In the genomic region with DNA sequence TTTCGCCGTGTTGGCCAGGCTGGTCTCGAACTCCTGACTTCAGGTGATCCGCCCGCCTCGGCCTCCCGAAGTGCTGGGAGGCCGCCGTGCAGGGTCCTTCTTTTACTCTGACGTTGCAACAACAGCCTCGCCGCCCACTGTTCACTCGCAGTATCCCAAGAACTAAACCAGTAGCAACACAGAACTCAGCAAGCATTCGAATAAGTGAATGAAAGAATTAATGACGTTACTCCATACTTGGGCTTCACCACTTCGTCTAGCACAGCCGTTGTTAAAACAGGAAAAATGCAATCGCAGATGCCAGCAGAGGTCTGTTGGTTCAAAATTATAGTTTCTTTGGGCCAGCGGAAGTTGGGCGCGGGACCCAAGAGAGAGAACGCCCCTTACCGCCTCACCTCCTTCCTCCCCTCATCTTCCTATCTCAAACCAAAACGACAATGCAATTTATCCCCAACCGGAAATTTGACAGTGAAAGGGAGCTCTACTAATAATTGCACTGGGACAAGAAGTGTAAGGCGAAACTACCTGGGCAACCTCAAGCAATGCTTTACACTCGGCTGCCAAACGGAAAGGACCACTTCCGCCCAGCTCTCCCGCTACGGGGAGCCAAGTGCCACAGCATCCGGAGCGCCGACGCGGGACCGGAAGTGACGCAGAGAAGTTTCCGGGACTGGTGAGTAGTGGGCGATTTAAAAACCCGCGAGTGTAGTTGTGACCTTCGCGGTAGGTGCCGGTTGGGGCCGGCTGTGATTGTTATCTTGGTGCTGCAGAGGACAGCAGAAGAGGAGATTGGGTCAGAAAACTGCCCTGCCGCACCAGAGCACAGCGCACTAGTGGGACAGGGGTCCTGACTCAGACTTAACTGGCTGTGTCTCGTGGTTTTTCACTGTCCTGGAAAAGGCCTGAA, we compare ENCODE assay signal across 8 cellular contexts. TPM values are rescaled to one million over a fixed set of nuclear protein-coding genes. Genes with fewer than 3 reads are reported as not detected.
DNase-seq lines count a peak whose midpoint lies in the region; ATAC-seq and TF ChIP-seq lines count a peak whose summit lies in the region.

A gene with protein sequence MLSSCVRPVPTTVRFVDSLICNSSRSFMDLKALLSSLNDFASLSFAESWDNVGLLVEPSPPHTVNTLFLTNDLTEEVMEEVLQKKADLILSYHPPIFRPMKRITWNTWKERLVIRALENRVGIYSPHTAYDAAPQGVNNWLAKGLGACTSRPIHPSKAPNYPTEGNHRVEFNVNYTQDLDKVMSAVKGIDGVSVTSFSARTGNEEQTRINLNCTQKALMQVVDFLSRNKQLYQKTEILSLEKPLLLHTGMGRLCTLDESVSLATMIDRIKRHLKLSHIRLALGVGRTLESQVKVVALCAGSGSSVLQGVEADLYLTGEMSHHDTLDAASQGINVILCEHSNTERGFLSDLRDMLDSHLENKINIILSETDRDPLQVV (plus strand): TSS at position 653 of the 907 bp plus-strand sequence. CDS start 2,573 bp downstream, outside the sequence.
TSS of gene PPIL3 (minus strand) at position 359 of the 907 bp plus-strand sequence. CDS start 1,462 bp downstream, outside the sequence.

- no peak within 1 kb of the TSS for H3K23ac ChIP-seq in H9 (ENCODE audit: insufficient read length, low read depth, low read length)

- peak within 1 kb of the TSS; percentile 99 for H3K9ac ChIP-seq in H9 (ENCODE audit: extremely low read depth, insufficient read length, low read length)

- WGBS in H9 (ENCODE audit: extremely low coverage, insufficient read length, low lambda C conversion rate), result no CpG with 5 or more reads among the region's 49 CpGs

- H3K27me3 Mint-ChIP-seq in H9 (ENCODE audit: low read depth) (no peaks in the 10 kb centered on the region), nephron progenitor cell (ENCODE audit: low read depth, poor library complexity) (peaks cover 7% of the 10 kb centered on the region)
- no peaks in the 10 kb centered on the region for H3K27me3 Mint-ChIP-seq in stimulated activated naive CD8-positive, alpha-beta T cell treated with anti-CD3 and anti-CD28 coated beads, Interleukin-15, amount 100 ng/mL, for 72 hours

- no peak within 1 kb of the TSS for H2BK15ac ChIP-seq in H9 (ENCODE audit: low read depth, low read length)

- peak within 1 kb of the TSS; percentile 99 for H4K5ac ChIP-seq in H9 (ENCODE audit: insufficient read length, low read depth, low read length)

- peak within 1 kb of the TSS; percentile 84 for H3K4me2 ChIP-seq in H9 (ENCODE audit: insufficient read depth, insufficient read length, low read length)

- peak within 1 kb of the TSS; percentile 96 for H2BK5ac ChIP-seq in H9 (ENCODE audit: insufficient read length, low read length)

- H3K27me3 ChIP-seq in H9 (ENCODE audit: insufficient read depth, low read length), result no peaks in the 10 kb centered on the region
- H3K27me3 ChIP-seq in MG63, result no peaks in the 10 kb centered on the region

- no peak within 1 kb of the TSS for H2BK20ac ChIP-seq in H9 (ENCODE audit: low read depth, low read length, poor library complexity, severe bottlenecking)

- H3K79me1 ChIP-seq in H9 (ENCODE audit: insufficient read depth, low read depth, low read length, poor library complexity, severe bottlenecking), result peaks cover 6% of the 10 kb centered on the region

- H4K20me1 ChIP-seq in H9 (ENCODE audit: control insufficient read depth, insufficient read depth, insufficient read length), result no peaks in the 10 kb centered on the region

- H3K4me1 ChIP-seq in H9 (ENCODE audit: insufficient read depth, low read length), result no peaks in the 10 kb centered on the region

- H3K27ac Mint-ChIP-seq in H9, result peak within 1 kb of the TSS; percentile 99 to 100 (median 99)
- peak within 1 kb of the TSS; percentile 100 for H3K27ac Mint-ChIP-seq in nephron progenitor cell
- H3K27ac Mint-ChIP-seq in stimulated activated naive CD8-positive, alpha-beta T cell treated with anti-CD3 and anti-CD28 coated beads, Interleukin-15, amount 100 ng/mL, for 72 hours, result peak within 1 kb of the TSS; percentile 100

- H3K9me3 ChIP-seq in H9 (ENCODE audit: control insufficient read depth, low read depth, low read length), result no peaks in the 10 kb centered on the region
- no peaks in the 10 kb centered on the region for H3K9me3 ChIP-seq in MG63

- H3K27ac ChIP-seq in H9 (ENCODE audit: insufficient read length, low read depth, low read length), result peak within 1 kb of the TSS; percentile 99

- H4K91ac ChIP-seq in H9 (ENCODE audit: insufficient read length, low read depth, low read length), result peak within 1 kb of the TSS; percentile 56

- peak within 1 kb of the TSS; percentile 60 for H2AFZ ChIP-seq in H9 (ENCODE audit: low read length)

- peaks cover 21% of the 10 kb centered on the region for H3K36me3 ChIP-seq in MG63

- H2BK12ac ChIP-seq in H9 (ENCODE audit: insufficient read length, low read depth, low read length), result peak within 1 kb of the TSS; percentile 24

- H3K23me2 ChIP-seq in H9 (ENCODE audit: insufficient read length, low read depth, low read length, poor library complexity, severe bottlenecking), result peaks cover 3% of the 10 kb centered on the region

- peak within 1 kb of the TSS; percentile 7 for H2AK5ac ChIP-seq in H9 (ENCODE audit: insufficient read length, low read length)

- DNase-seq in ELF-1 (ENCODE audit: low read depth, low spot score) (peak; percentile 99), H9 (peak; percentile 98), MG63 (peak; percentile 98), SHP77 treated with DMSO at 0.1 percent for 48 hours (lab: John Stamatoyannopoulos, UW) (peak; percentile 95), fibroblast of the aortic adventitia (ENCODE audit: low read depth) (peak; percentile 98), nephron progenitor cell (peak; percentile 94)
- peak; percentile 98 for DNase-seq in activated effector memory CD4-positive, alpha-beta T cell treated with anti-CD3 and anti-CD28 coated beads, Interleukin-2, amount 50 U/mL, for 16 hours
- DNase-seq in stimulated activated naive CD8-positive, alpha-beta T cell treated with anti-CD3 and anti-CD28 coated beads, Interleukin-15, amount 100 ng/mL, for 72 hours, result peak; percentile 97 to 99

- peak within 1 kb of the TSS; percentile 77; the same call in 1 of the 2 replicates for H3K4ac ChIP-seq in H9 (ENCODE audit: low read depth, low read length)

- peak within 1 kb of the TSS; percentile 97 for H3K18ac ChIP-seq in H9 (ENCODE audit: insufficient read length, low read depth, low read length)

- ATAC-seq in stimulated activated naive CD8-positive, alpha-beta T cell treated with anti-CD3 and anti-CD28 coated beads, Interleukin-15, amount 100 ng/mL, for 72 hours, result peak; percentile 92

- peaks cover 6 to 34% (median 31%) of the 10 kb centered on the region in 3 experiments for H3K36me3 Mint-ChIP-seq in H9 (ENCODE audit: insufficient read depth in 1 of 3, low read depth in 3 of 3)
- H3K36me3 Mint-ChIP-seq in nephron progenitor cell (ENCODE audit: low read depth), result peaks cover 19% of the 10 kb centered on the region

- peak within 1 kb of the TSS; percentile 96 for H3K56ac ChIP-seq in H9 (ENCODE audit: insufficient read length, low read depth, low read length)

- H3K4me1 Mint-ChIP-seq in H9 (peaks cover 16 to 31% of the 10 kb centered on the region in 2 experiments), nephron progenitor cell (peaks cover 57% of the 10 kb centered on the region)
- peaks cover 53% of the 10 kb centered on the region for H3K4me1 Mint-ChIP-seq in stimulated activated naive CD8-positive, alpha-beta T cell treated with anti-CD3 and anti-CD28 coated beads, Interleukin-15, amount 100 ng/mL, for 72 hours

- H3K9me3 Mint-ChIP-seq in H9 (peaks cover 0 to 3% of the 10 kb centered on the region in 2 experiments; a peak in 1 of 5 replicates), nephron progenitor cell (no peaks in the 10 kb centered on the region)
- no peaks in the 10 kb centered on the region for H3K9me3 Mint-ChIP-seq in stimulated activated naive CD8-positive, alpha-beta T cell treated with anti-CD3 and anti-CD28 coated beads, Interleukin-15, amount 100 ng/mL, for 72 hours

- TF ChIP-seq CTCF in H9 (conservative IDR thresholded peaks at IDR 0.05) (no peak; the same call in 2 of the 3 replicates), fibroblast of the aortic adventitia (IDR thresholded peaks at IDR 0.05; ENCODE audit: insufficient read depth, low read length) (peak; percentile 11), nephron progenitor cell (IDR thresholded peaks at IDR 0.05) (no peak)

- H3K4me3 Mint-ChIP-seq in H9 (peak within 1 kb of the TSS; percentile 95), nephron progenitor cell (peak within 1 kb of the TSS; percentile 97)
- H3K4me3 Mint-ChIP-seq in stimulated activated naive CD8-positive, alpha-beta T cell treated with anti-CD3 and anti-CD28 coated beads, Interleukin-15, amount 100 ng/mL, for 72 hours, result peak within 1 kb of the TSS; percentile 97 to 98

- peak within 1 kb of the TSS; percentile 71 for H3T11ph ChIP-seq in H9 (ENCODE audit: low read length)

- H3K4me3 ChIP-seq in MG63 (peak within 1 kb of the TSS; percentile 85), fibroblast of the aortic adventitia (ENCODE audit: low read depth, low read length) (peak within 1 kb of the TSS; percentile 99)

- peak within 1 kb of the TSS; percentile 99 for H3K14ac ChIP-seq in H9 (ENCODE audit: insufficient read depth, low read length)

- peaks cover 15% of the 10 kb centered on the region; the same call in 1 of the 2 replicates for H3K79me2 ChIP-seq in H9 (ENCODE audit: insufficient read depth, low read length)

- H2BK120ac ChIP-seq in H9 (ENCODE audit: low read depth, low read length, poor library complexity, severe bottlenecking), result no peak within 1 kb of the TSS

- H4K8ac ChIP-seq in H9 (replicated peaks; ENCODE audit: insufficient read length, low read depth, low read length), result peak within 1 kb of the TSS; percentile 93

RNA-seq across cellular contexts. Expression of the first gene that starts in this region (rescaled TPM):
- total RNA-seq in H9 (2021) (55.4 and 56.5 TPM in 2 replicates), fibroblast of the aortic adventitia (ENCODE audit: low replicate concordance) (8.4 and 38.5 TPM in 2 replicates)
- 47.7 and 50.0 TPM in 2 replicates for total RNA-seq in MG63 (2014; rRNA removed; shearing (Covaris generic); ENCODE audit: low replicate concordance)

RNA-seq across cellular contexts. Expression of gene PPIL3, which starts in this region (rescaled TPM):
- total RNA-seq in H9 (2021), result 56.5 and 63.4 TPM in 2 replicates
- 56.5 and 155 TPM in 2 replicates for total RNA-seq in MG63 (2014; rRNA removed; shearing (Covaris generic); ENCODE audit: low replicate concordance)
- 47.3 and 50.0 TPM in 2 replicates for total RNA-seq in fibroblast of the aortic adventitia (ENCODE audit: low replicate concordance)

Comparison
In these comparisons a context has a peak if more than half of its experiments do, and no peak if none do; other contexts are left out.
1. Peak in every context shown above with its lines: DNase-seq, ATAC-seq, H3K4me3 ChIP-seq and H3K27ac ChIP-seq.